Comparison of ENCODE assay signal across 19 cellular contexts in genomic region chr19:35272122-35272715, GRCh38. TPM values are rescaled to one million over a fixed set of nuclear protein-coding genes. Genes with fewer than 3 reads are reported as not detected.
DNase-seq lines count a peak whose midpoint lies in the region; ATAC-seq, FAIRE-seq and TF ChIP-seq lines count a peak whose summit lies in the region.
"Had no signal": no experiment of that assay in that cellular context is flagged by ENCODE, and none has a peak within 500 bp of the region (broad histone marks: within the 10 kb centered on the region; RNA-seq: fewer than 3 reads in every experiment).

No MANE protein-coding gene starts in this region.

- no peak for TF ChIP-seq POLR2A in NB4 (IDR thresholded peaks at IDR 0.05; ENCODE audit: extremely low read depth, insufficient read length)

- CTCF ChIA-PET in activated naive CD4-positive, alpha-beta T cell treated with anti-CD3 and anti-CD28 coated beads for 36 hours (lab: Charles Lee) = interaction anchor here (1.3 kb wide), 1 partner anchor 12 kb away, joined by 3 read pairs; no protein-coding TSS in a partner anchor
- CTCF ChIA-PET in activated CD8-positive, alpha-beta T cell treated with anti-CD3 and anti-CD28 coated beads, Interleukin-2, amount 10 ng/mL, durations not matched to agents 7 days and 5 days (lab: Charles Lee) = interaction anchor here (1.2 kb wide), 1 partner anchor 136 kb away, joined by 3 read pairs; no protein-coding TSS in a partner anchor

- DNase-seq in activated naive CD4-positive, alpha-beta T cell treated with anti-CD3 and anti-CD28 coated beads for 36 hours = no peak
- DNase-seq in activated naive CD4-positive, alpha-beta T cell treated with anti-CD3 and anti-CD28 coated beads, Interleukin-2, amount 50 U/mL, for 16 hours = no peak
- DNase-seq in NB4 (ENCODE audit: low read depth) (peak; percentile 63), frontal cortex (ENCODE audit: low spot score in 2 of 2) (no peak)
- DNase-seq in activated naive CD8-positive, alpha-beta T cell treated with anti-CD3 and anti-CD28 coated beads, Interleukin-2, amount 50 U/mL, for 24 hours = no peak
- no peak for DNase-seq in activated CD8-positive, alpha-beta T cell treated with anti-CD3 and anti-CD28 coated beads, Interleukin-2, amount 10 ng/mL, durations not matched to agents 7 days and 5 days
- DNase-seq: ACHN; activated CD4-positive, alpha-beta memory T cell treated with anti-CD3 and anti-CD28 coated beads for 36 hours; activated naive CD8-positive, alpha-beta T cell treated with anti-CD3 and anti-CD28 coated beads, Interleukin-2, amount 10 ng/mL, durations not matched to agents 7 days and 5 days; mammary epithelial cell; NCI-H187 treated with DMSO at 0.1 percent for 48 hours had no signal

- TF ChIP-seq CTCF in NB4 (IDR thresholded peaks at IDR 0.05; ENCODE audit: low read depth, low read length) (no peak), neutrophil (IDR thresholded peaks at IDR 0.05) (no peak)

- POLR2A ChIA-PET in activated CD8-positive, alpha-beta T cell treated with anti-CD3 and anti-CD28 coated beads, Interleukin-2, amount 10 ng/mL, durations not matched to agents 7 days and 5 days (lab: Charles Lee) = no interaction called here

- no peak overlapping the region for H3K4me3 Mint-ChIP-seq in activated naive CD4-positive, alpha-beta T cell treated with anti-CD3 and anti-CD28 coated beads for 36 hours
- H3K4me3 Mint-ChIP-seq in activated naive CD8-positive, alpha-beta T cell treated with anti-CD3 and anti-CD28 coated beads, Interleukin-2, amount 50 U/mL, for 24 hours = no peak overlapping the region
- H3K4me3 Mint-ChIP-seq in activated CD8-positive, alpha-beta T cell treated with anti-CD3 and anti-CD28 coated beads, Interleukin-2, amount 10 ng/mL, durations not matched to agents 7 days and 5 days = no peak overlapping the region
- H3K4me3 Mint-ChIP-seq: activated CD4-positive, alpha-beta memory T cell treated with anti-CD3 and anti-CD28 coated beads for 36 hours; activated naive CD8-positive, alpha-beta T cell treated with anti-CD3 and anti-CD28 coated beads, Interleukin-2, amount 10 ng/mL, durations not matched to agents 7 days and 5 days had no signal

- no peaks in the 10 kb centered on the region for H3K9me3 ChIP-seq in neutrophil
- H3K9me3 ChIP-seq: esophagus muscularis mucosa had no signal

- no peak for FAIRE-seq in frontal cortex (lab: Jason Lieb, UNC)
- FAIRE-seq: GM19239, H1 had no signal

- H3K36me3 ChIP-seq in neutrophil = peaks cover 66% of the 10 kb centered on the region

- ATAC-seq in activated naive CD8-positive, alpha-beta T cell treated with anti-CD3 and anti-CD28 coated beads, Interleukin-2, amount 50 U/mL, for 24 hours = no peak
- ATAC-seq in activated CD8-positive, alpha-beta T cell treated with anti-CD3 and anti-CD28 coated beads, Interleukin-2, amount 10 ng/mL, durations not matched to agents 7 days and 5 days = no peak
- ATAC-seq in HG03565 (IDR thresholded peaks at IDR 0.05; ENCODE audit: unreplicated experiment) = no peak

- H3K4me3 ChIP-seq in NB4 (ENCODE audit: low read depth, low read length) = no peak overlapping the region
- H3K4me3 ChIP-seq in neutrophil (ENCODE audit: low read depth in 1 of 2, low read length in 1 of 2) = no peak overlapping the region
- H3K4me3 ChIP-seq: esophagus muscularis mucosa had no signal

- H3K27ac ChIP-seq in neutrophil = peak overlapping the region; percentile 11
- H3K27ac ChIP-seq: esophagus muscularis mucosa had no signal

- no peaks in the 10 kb centered on the region for H3K27me3 Mint-ChIP-seq in activated naive CD4-positive, alpha-beta T cell treated with anti-CD3 and anti-CD28 coated beads for 36 hours (ENCODE audit: low read depth)
- no peaks in the 10 kb centered on the region for H3K27me3 Mint-ChIP-seq in activated naive CD8-positive, alpha-beta T cell treated with anti-CD3 and anti-CD28 coated beads, Interleukin-2, amount 50 U/mL, for 24 hours
- H3K27me3 Mint-ChIP-seq in activated CD8-positive, alpha-beta T cell treated with anti-CD3 and anti-CD28 coated beads, Interleukin-2, amount 10 ng/mL, durations not matched to agents 7 days and 5 days (ENCODE audit: low read depth) = no peaks in the 10 kb centered on the region
- H3K27me3 Mint-ChIP-seq: activated CD4-positive, alpha-beta memory T cell treated with anti-CD3 and anti-CD28 coated beads for 36 hours; activated naive CD8-positive, alpha-beta T cell treated with anti-CD3 and anti-CD28 coated beads, Interleukin-2, amount 10 ng/mL, durations not matched to agents 7 days and 5 days had no signal

- no peaks in the 10 kb centered on the region for H3K9me3 Mint-ChIP-seq in activated naive CD4-positive, alpha-beta T cell treated with anti-CD3 and anti-CD28 coated beads for 36 hours
- H3K9me3 Mint-ChIP-seq in activated naive CD8-positive, alpha-beta T cell treated with anti-CD3 and anti-CD28 coated beads, Interleukin-2, amount 50 U/mL, for 24 hours = no peaks in the 10 kb centered on the region
- no peaks in the 10 kb centered on the region for H3K9me3 Mint-ChIP-seq in activated CD8-positive, alpha-beta T cell treated with anti-CD3 and anti-CD28 coated beads, Interleukin-2, amount 10 ng/mL, durations not matched to agents 7 days and 5 days (ENCODE audit: insufficient read depth)
- H3K9me3 Mint-ChIP-seq: activated CD4-positive, alpha-beta memory T cell treated with anti-CD3 and anti-CD28 coated beads for 36 hours; activated naive CD8-positive, alpha-beta T cell treated with anti-CD3 and anti-CD28 coated beads, Interleukin-2, amount 10 ng/mL, durations not matched to agents 7 days and 5 days had no signal

- H3K36me3 Mint-ChIP-seq in activated naive CD4-positive, alpha-beta T cell treated with anti-CD3 and anti-CD28 coated beads for 36 hours (ENCODE audit: low read depth) = peaks cover 20% of the 10 kb centered on the region
- peaks cover 30% of the 10 kb centered on the region for H3K36me3 Mint-ChIP-seq in activated naive CD8-positive, alpha-beta T cell treated with anti-CD3 and anti-CD28 coated beads, Interleukin-2, amount 50 U/mL, for 24 hours (ENCODE audit: low read depth)
- peaks cover 46% of the 10 kb centered on the region for H3K36me3 Mint-ChIP-seq in activated CD8-positive, alpha-beta T cell treated with anti-CD3 and anti-CD28 coated beads, Interleukin-2, amount 10 ng/mL, durations not matched to agents 7 days and 5 days (ENCODE audit: low read depth)

- H3K4me1 Mint-ChIP-seq in activated naive CD4-positive, alpha-beta T cell treated with anti-CD3 and anti-CD28 coated beads for 36 hours (ENCODE audit: low read depth) = peaks cover 12% of the 10 kb centered on the region
- H3K4me1 Mint-ChIP-seq in activated naive CD8-positive, alpha-beta T cell treated with anti-CD3 and anti-CD28 coated beads, Interleukin-2, amount 50 U/mL, for 24 hours = peaks cover 18% of the 10 kb centered on the region
- H3K4me1 Mint-ChIP-seq in activated CD8-positive, alpha-beta T cell treated with anti-CD3 and anti-CD28 coated beads, Interleukin-2, amount 10 ng/mL, durations not matched to agents 7 days and 5 days (ENCODE audit: low read depth) = peaks cover 12% of the 10 kb centered on the region
- H3K4me1 Mint-ChIP-seq: activated naive CD8-positive, alpha-beta T cell treated with anti-CD3 and anti-CD28 coated beads, Interleukin-2, amount 10 ng/mL, durations not matched to agents 7 days and 5 days had no signal

- intact Hi-C loops in activated naive CD4-positive, alpha-beta T cell treated with anti-CD3 and anti-CD28 coated beads for 36 hours (cut with micrococcal nuclease) = no loop called here

- H3K4me1 ChIP-seq in neutrophil (ENCODE audit: control insufficient read depth in 1 of 2, insufficient read depth in 1 of 2, low read depth in 1 of 2, low read length in 1 of 2) = peaks cover 18 to 23% of the 10 kb centered on the region in 2 experiments

- no peaks in the 10 kb centered on the region for H3K27me3 ChIP-seq in neutrophil
- H3K27me3 ChIP-seq: esophagus muscularis mucosa had no signal

- H3K27ac Mint-ChIP-seq in activated naive CD4-positive, alpha-beta T cell treated with anti-CD3 and anti-CD28 coated beads for 36 hours = peak overlapping the region; percentile 22
- H3K27ac Mint-ChIP-seq in activated naive CD8-positive, alpha-beta T cell treated with anti-CD3 and anti-CD28 coated beads, Interleukin-2, amount 50 U/mL, for 24 hours = peak overlapping the region; percentile 3
- no peak overlapping the region for H3K27ac Mint-ChIP-seq in activated CD8-positive, alpha-beta T cell treated with anti-CD3 and anti-CD28 coated beads, Interleukin-2, amount 10 ng/mL, durations not matched to agents 7 days and 5 days
- H3K27ac Mint-ChIP-seq: activated CD4-positive, alpha-beta memory T cell treated with anti-CD3 and anti-CD28 coated beads for 36 hours had no signal

RNA-seq across cellular contexts. Expression of gene USF2, which starts 3.5 kb away (rescaled TPM):
- 100 to 1,000 TPM; 136 to 144 TPM for total RNA-seq in activated naive CD4-positive, alpha-beta T cell treated with anti-CD3 and anti-CD28 coated beads for 36 hours
- total RNA-seq in activated CD8-positive, alpha-beta T cell treated with anti-CD3 and anti-CD28 coated beads, Interleukin-2, amount 10 ng/mL, durations not matched to agents 7 days and 5 days = 100 to 1,000 TPM; 125 to 138 TPM
- total RNA-seq in frontal cortex = 38.7 TPM

RNA-seq across cellular contexts. Expression of gene HAMP, which starts 10.1 kb away (rescaled TPM):
- total RNA-seq in activated naive CD4-positive, alpha-beta T cell treated with anti-CD3 and anti-CD28 coated beads for 36 hours = under 1 TPM; 0.19 to 0.86 TPM
- under 1 TPM; 0.50 to 0.63 TPM for total RNA-seq in activated CD8-positive, alpha-beta T cell treated with anti-CD3 and anti-CD28 coated beads, Interleukin-2, amount 10 ng/mL, durations not matched to agents 7 days and 5 days
- not detected for total RNA-seq in frontal cortex
- total RNA-seq: activated CD4-positive, alpha-beta memory T cell treated with anti-CD3 and anti-CD28 coated beads for 36 hours; Daoy; esophagus muscularis mucosa; H1; osteocyte; urinary bladder had no signal

RNA-seq across cellular contexts. Expression of gene MAG, which starts 19.7 kb away (rescaled TPM):
- under 1 TPM; 0.19 to 0.77 TPM for total RNA-seq in activated naive CD4-positive, alpha-beta T cell treated with anti-CD3 and anti-CD28 coated beads for 36 hours
- total RNA-seq in activated CD8-positive, alpha-beta T cell treated with anti-CD3 and anti-CD28 coated beads, Interleukin-2, amount 10 ng/mL, durations not matched to agents 7 days and 5 days = under 1 TPM in 1 of 2 experiments, not detected in 1; 0.26 TPM
- total RNA-seq in frontal cortex = not detected
- total RNA-seq: Daoy, mammary epithelial cell, osteocyte had no signal

RNA-seq across cellular contexts. Expression of gene LSR, which starts 23.4 kb away (rescaled TPM):
- 10 to 100 TPM in 1 of 2 experiments, 1 to 10 TPM in 1; 8.2 to 11.2 TPM for total RNA-seq in activated naive CD4-positive, alpha-beta T cell treated with anti-CD3 and anti-CD28 coated beads for 36 hours
- total RNA-seq in activated CD8-positive, alpha-beta T cell treated with anti-CD3 and anti-CD28 coated beads, Interleukin-2, amount 10 ng/mL, durations not matched to agents 7 days and 5 days = 10 to 100 TPM; 25.5 to 25.9 TPM
- total RNA-seq in frontal cortex = 0.82 TPM

RNA-seq across cellular contexts. Expression of gene FAM187B, which starts 43.7 kb away (rescaled TPM):
- total RNA-seq in activated naive CD4-positive, alpha-beta T cell treated with anti-CD3 and anti-CD28 coated beads for 36 hours = not detected
- total RNA-seq in activated CD8-positive, alpha-beta T cell treated with anti-CD3 and anti-CD28 coated beads, Interleukin-2, amount 10 ng/mL, durations not matched to agents 7 days and 5 days = not detected
- not detected for total RNA-seq in frontal cortex
- total RNA-seq: activated naive CD8-positive, alpha-beta T cell treated with anti-CD3 and anti-CD28 coated beads, Interleukin-2, amount 10 ng/mL, durations not matched to agents 7 days and 5 days; Daoy; esophagus muscularis mucosa; H1; mammary epithelial cell; osteocyte; urinary bladder had no signal
